1 cellular context compared by ENCODE assay signal in the genomic region with DNA sequence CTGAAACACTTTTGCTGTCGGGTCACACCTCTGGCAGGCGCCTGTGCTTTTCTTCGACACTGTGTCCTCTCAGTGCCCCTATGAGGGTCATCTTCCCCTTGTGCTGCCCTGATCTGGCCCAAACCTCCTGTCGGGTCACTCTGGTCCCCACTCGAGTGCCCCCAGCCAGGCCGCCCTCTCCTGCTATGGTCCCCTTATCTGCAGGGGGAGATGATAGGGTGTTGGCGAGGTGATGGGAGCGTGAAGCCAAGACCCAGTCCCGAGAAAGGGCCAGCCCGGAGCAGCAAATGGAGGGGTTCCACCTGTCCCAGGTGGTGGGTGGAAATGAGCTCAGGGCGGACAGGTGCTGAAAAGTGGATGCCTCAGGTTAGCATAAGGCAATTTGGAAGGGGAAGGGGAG.
TF ChIP-seq lines count a peak whose summit lies in the region.

No MANE protein-coding gene starts in this region.

TF ChIP-seq in SK-N-SH, 30 proteins besides CTCF, POLR2A, EP300 and RAD21 (continued from another document):
- TF ChIP-seq TAF1 (IDR thresholded peaks at IDR 0.05; ENCODE audit: borderline replicate concordance, low read depth, low read length), result no peak
- TF ChIP-seq TCF12 (IDR thresholded peaks at IDR 0.05), result no peak
- no peak for TF ChIP-seq NFIC (IDR thresholded peaks at IDR 0.05; ENCODE audit: borderline replicate concordance)
- TF ChIP-seq RXRA (IDR thresholded peaks at IDR 0.05; ENCODE audit: borderline replicate concordance, low read depth), result no peak
- TF ChIP-seq FOXM1 (IDR thresholded peaks at IDR 0.05; ENCODE audit: low read depth), result no peak
- TF ChIP-seq GATA2 (CRISPR knock-in tag; IDR thresholded peaks at IDR 0.05), result no peak
- no peak for TF ChIP-seq IRF3 (IDR thresholded peaks at IDR 0.05; ENCODE audit: low read depth, low read length)
- TF ChIP-seq JUND (IDR thresholded peaks at IDR 0.05), result no peak
- no peak for TF ChIP-seq POLR2AphosphoS5 (IDR thresholded peaks at IDR 0.05; ENCODE audit: low read depth, low read length)
- TF ChIP-seq MEF2A (IDR thresholded peaks at IDR 0.05; ENCODE audit: borderline replicate concordance, low read depth), result no peak
- no peak for TF ChIP-seq CHD2 (IDR thresholded peaks at IDR 0.05; ENCODE audit: low read length, partially characterized antibody)
- no peak for TF ChIP-seq YY1 (IDR thresholded peaks at IDR 0.05; ENCODE audit: low read depth)
